8 cellular contexts compared by ENCODE assay signal in the genomic region with DNA sequence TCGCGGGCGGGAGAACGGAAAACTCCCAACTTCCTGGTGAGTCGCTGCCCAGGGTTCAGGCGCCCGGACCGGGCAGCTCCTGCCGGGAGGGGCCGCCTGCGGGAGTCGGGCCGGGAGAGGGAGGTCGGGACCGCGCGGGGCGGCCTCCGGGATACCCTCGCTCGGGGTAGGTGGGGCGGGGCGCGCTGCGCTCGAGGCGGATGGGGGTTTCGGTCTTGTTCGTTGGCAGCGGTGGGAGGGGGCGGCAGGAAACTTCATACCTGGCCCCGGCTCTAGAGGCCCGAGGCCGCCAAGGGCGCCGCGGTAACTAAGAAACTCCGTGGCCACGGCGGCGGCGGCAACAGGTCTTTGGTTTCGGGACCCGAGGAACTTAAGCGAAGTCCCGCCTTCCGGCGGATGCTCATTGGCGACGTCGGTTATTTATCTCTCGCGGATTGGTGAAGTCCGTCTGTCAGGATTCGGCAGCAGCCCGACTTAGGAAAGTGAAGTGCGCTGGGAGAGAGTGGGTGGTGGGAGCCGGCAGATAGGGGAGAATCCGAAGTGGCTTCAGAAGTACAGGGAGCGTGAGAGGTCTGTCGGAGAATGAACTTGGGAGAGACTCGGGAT. TPM values are rescaled to one million over a fixed set of nuclear protein-coding genes. Genes with fewer than 3 reads are reported as not detected.
DNase-seq lines count a peak whose midpoint lies in the region; ATAC-seq and TF ChIP-seq lines count a peak whose summit lies in the region.

No MANE protein-coding gene starts in this region.

- 0 to 1% methylated on average over 62 of the region's 62 CpGs for WGBS in lung, 2 donors

- peaks cover 3 to 18% of the 10 kb centered on the region in 2 donors for H3K4me1 ChIP-seq in lung (ENCODE audit: control insufficient read depth in 2 of 2, insufficient read depth in 2 of 2, low read length in 2 of 2)

- POLR2A ChIA-PET in CD4-positive, alpha-beta T cell (lab: Charles Lee), result interaction anchor here (0.8 to 7.4 kb wide), 14 partner anchors 15 to 780 kb away, joined by 3 to 160 read pairs (median 4); partner anchors contain the start of gene C1orf53

- H3K27me3 Mint-ChIP-seq in CD4-positive, alpha-beta T cell, result no peaks in the 10 kb centered on the region

- H3K9me3 ChIP-seq in CD4-positive, alpha-beta T cell (ENCODE audit: control insufficient read depth, low read length), result no peaks in the 10 kb centered on the region
- no peaks in the 10 kb centered on the region for H3K9me3 ChIP-seq in lung (ENCODE audit: control insufficient read depth in 2 of 2, insufficient read depth in 1 of 2, low read length in 1 of 2)

- DNase-seq in CD4-positive, alpha-beta T cell, result peak; percentile 62 to 78 (median 70)
- peak in 1 of 2 experiments; percentile 88 for DNase-seq in HL-60 (ENCODE audit: low read depth in 1 of 2, low spot score in 1 of 2)
- peak; percentile 90 for DNase-seq in NCI-H82 treated with DMSO at 0.1 percent for 48 hours (lab: John Stamatoyannopoulos, UW; ENCODE audit: unreplicated experiment)
- peak; percentile 48 to 63 for DNase-seq in activated CD8-positive, alpha-beta memory T cell treated with anti-CD3 and anti-CD28 coated beads for 1 hour (ENCODE audit: extremely low read depth in 1 of 2, low read depth in 1 of 2)
- peak; percentile 77 for DNase-seq in effector CD4-positive, alpha-beta T cell
- peak; percentile 91 for DNase-seq in lung (ENCODE audit: low spot score)
- peak in 2 of 3 donors; percentile 53 to 64 for DNase-seq in stimulated activated CD4-positive, alpha-beta T cell treated with anti-CD3 and anti-CD28 coated beads, TNF-alpha, amount 100 ng/mL, for 1 hour (ENCODE audit: low read depth in 3 of 3, low spot score in 1 of 3)

- H3K9me3 Mint-ChIP-seq in CD4-positive, alpha-beta T cell, result no peaks in the 10 kb centered on the region

- no peak for TF ChIP-seq CTCF in CD4-positive, alpha-beta T cell (IDR thresholded peaks at IDR 0.05)
- no peak for TF ChIP-seq CTCF in HL-60 (IDR thresholded peaks at IDR 0.05; ENCODE audit: insufficient read depth, low read length)
- TF ChIP-seq CTCF in lung (IDR thresholded peaks at IDR 0.05; ENCODE audit: control extremely low read depth, extremely low read depth), result no peak

- H3K27ac Mint-ChIP-seq in CD4-positive, alpha-beta T cell, result peak overlapping the region; percentile 98

- no peaks in the 10 kb centered on the region for H3K27me3 ChIP-seq in CD4-positive, alpha-beta T cell (ENCODE audit: control insufficient read depth, insufficient read depth, low read length)
- H3K27me3 ChIP-seq in HL-60 (ENCODE audit: insufficient read depth, poor library complexity, severe bottlenecking) (no peaks in the 10 kb centered on the region), lung (ENCODE audit: control insufficient read depth, insufficient read depth) (no peaks in the 10 kb centered on the region)

- H3K4me1 Mint-ChIP-seq in CD4-positive, alpha-beta T cell (ENCODE audit: low read depth), result peaks cover 54% of the 10 kb centered on the region

- intact Hi-C loops in CD4-positive, alpha-beta T cell (cut with DNase I, micrococcal nuclease), result loop anchor here (1.0 to 10.0 kb wide), 8 partner anchors 9 to 525 kb away; partner anchors contain the start of genes C1orf53 (in 1 of the 2) and DENND1B (in 1 of the 2)

- CTCF ChIA-PET in CD4-positive, alpha-beta T cell (lab: Charles Lee), result interaction anchor here (1.1 to 1.7 kb wide), 5 partner anchors 12 to 69 kb away, joined by 3 to 9 read pairs (median 4); no protein-coding TSS in a partner anchor

- peak overlapping the region; percentile 95 for H3K27ac ChIP-seq in CD4-positive, alpha-beta T cell (ENCODE audit: low read depth, low read length)
- peak overlapping the region; percentile 82 for H3K27ac ChIP-seq in HL-60 (replicated peaks)
- peak overlapping the region; percentile 98 to 100 for H3K27ac ChIP-seq in lung (ENCODE audit: low read depth in 1 of 2, low read length in 1 of 2)

- H3K36me3 ChIP-seq in lung (ENCODE audit: control insufficient read depth in 2 of 2, insufficient read depth in 2 of 2, low read length in 2 of 2), result no peaks in the 10 kb centered on the region

- ATAC-seq in CD4-positive, alpha-beta T cell (ENCODE audit: poor library complexity), result peak; percentile 45
- ATAC-seq in GM19463 (IDR thresholded peaks at IDR 0.05; ENCODE audit: unreplicated experiment), result peak; percentile 36
- ATAC-seq in lung (ENCODE audit: insufficient read depth, low FRiP score), result peak; percentile 67

- peaks cover 22% of the 10 kb centered on the region for H3K36me3 Mint-ChIP-seq in CD4-positive, alpha-beta T cell (ENCODE audit: low read depth)

- H3K4me3 Mint-ChIP-seq in CD4-positive, alpha-beta T cell, result peak overlapping the region; percentile 97

- H3K4me3 ChIP-seq in HL-60 (replicated peaks; ENCODE audit: insufficient read depth, low read length), result peak overlapping the region; percentile 89
- peak overlapping the region; percentile 94 for H3K4me3 ChIP-seq in lung

RNA-seq across cellular contexts. Expression of gene NEK7, which starts 0.5 kb away (rescaled TPM):
- total RNA-seq in CD4-positive, alpha-beta T cell, result 10 to 100 TPM; 11.8 to 13.0 TPM
- total RNA-seq in lung, result 100 to 1,000 TPM in 1 of 2 donors, 10 to 100 TPM in 1; 95.2 to 132 TPM
- 10 to 100 TPM; 23.9 to 33.2 TPM for polyA plus RNA-seq in lung

Comparison
In these comparisons a context has a peak if more than half of its experiments do, and no peak if none do; other contexts are left out.
1. RNA of gene NEK7, which starts 0.5 kb away (total RNA-seq): 95.2 to 132 TPM in lung; 11.8 to 13.0 TPM in CD4-positive, alpha-beta T cell; every median in the first group is over 4 times any median in the second.
2. Peak in every context shown above with its lines, with median percentiles within 50 percentile points of each other: ATAC-seq and H3K27ac ChIP-seq.